Comparison of ENCODE assay signal across 9 cellular contexts in genomic region chr6:62285612-62286469, GRCh38. TPM values are rescaled to one million over a fixed set of nuclear protein-coding genes. Genes with fewer than 3 reads are reported as not detected.
A peak's percentile ranks its signal among the peaks of the same experiment; 100 is the strongest.
DNase-seq lines count a peak whose midpoint lies in the region; ATAC-seq and TF ChIP-seq lines count a peak whose summit lies in the region.
"Had no signal": no experiment of that assay in that cellular context is flagged by ENCODE, and none has a peak within 500 bp of the region (broad histone marks: within the 10 kb centered on the region; RNA-seq: fewer than 3 reads in every experiment).

Gene KHDRBS2, minus strand, starts transcription at chr6:62286225.

- intact Hi-C loops in Caco-2 (cut with micrococcal nuclease; ENCODE audit: unreplicated experiment), result no loop called here

- ATAC-seq in GM18499 (IDR thresholded peaks at IDR 0.05; ENCODE audit: insufficient read depth, unreplicated experiment) (peak; percentile 98), GM21786 (IDR thresholded peaks at IDR 0.05; ENCODE audit: unreplicated experiment) (peak; percentile 100)

- H3K9me3 Mint-ChIP-seq in T-helper 2 cell treated with Interferon-gamma antibody and Interleukin-4, amounts not matched to agents 5 μg/mL and 100 μg/mL, for 36 hours, result no peaks in the 10 kb centered on the region
- H3K9me3 Mint-ChIP-seq in nephron progenitor cell (no peaks in the 10 kb centered on the region), Caco-2 (ENCODE audit: unreplicated experiment) (no peaks in the 10 kb centered on the region)

- in situ Hi-C loops in KBM-7 (cut with MboI; ENCODE audit: low pct_unique_long_range_greater_than_20kb, low sequenced_read_pairs), result no loop called here

- TF ChIP-seq CTCF in nephron progenitor cell (IDR thresholded peaks at IDR 0.05) (no peak), Caco-2 (IDR thresholded peaks at IDR 0.05; ENCODE audit: insufficient read depth in 1 of 2, low read depth in 1 of 2, low read length in 1 of 2, severe bottlenecking in 1 of 2, unreplicated experiment in 1 of 2) (no peak)

- POLR2A ChIA-PET in Caco-2 (lab: Charles Lee), result no interaction called here

- DNase-seq in KBM-7, result peak; percentile 95
- peak; percentile 7 for DNase-seq in T-helper 2 cell treated with Interferon-gamma antibody and Interleukin-4, amounts not matched to agents 5 μg/mL and 100 μg/mL, for 36 hours (ENCODE audit: low spot score)
- peak; percentile 92 for DNase-seq in germinal center (ENCODE audit: low spot score)
- peak; percentile 92 for DNase-seq in nephron progenitor cell
- DNase-seq in A172 (ENCODE audit: low spot score), result no peak
- no peak for DNase-seq in Caco-2

- CTCF ChIA-PET in Caco-2 (lab: Charles Lee), result no interaction called here

- BruUV-seq in Caco-2 (replicated peaks; lab: Mats Ljungman, UMichigan), result no TSS peak

- no peak within 1 kb of the TSS for H3K27ac Mint-ChIP-seq in T-helper 2 cell treated with Interferon-gamma antibody and Interleukin-4, amounts not matched to agents 5 μg/mL and 100 μg/mL, for 36 hours
- no peak within 1 kb of the TSS for H3K27ac Mint-ChIP-seq in nephron progenitor cell
- H3K27ac Mint-ChIP-seq in Caco-2 (ENCODE audit: unreplicated experiment), result no peak within 1 kb of the TSS

- H3K4me3 ChIP-seq in Caco-2 (ENCODE audit: low read depth, low read length), result no peak within 1 kb of the TSS
- H3K4me3 ChIP-seq: SJSA1 had no signal

- H3K36me3 Mint-ChIP-seq in T-helper 2 cell treated with Interferon-gamma antibody and Interleukin-4, amounts not matched to agents 5 μg/mL and 100 μg/mL, for 36 hours (ENCODE audit: low read depth), result no peaks in the 10 kb centered on the region
- H3K36me3 Mint-ChIP-seq in nephron progenitor cell (ENCODE audit: low read depth), result no peaks in the 10 kb centered on the region
- no peaks in the 10 kb centered on the region for H3K36me3 Mint-ChIP-seq in Caco-2 (ENCODE audit: insufficient read depth, unreplicated experiment)

- no peaks in the 10 kb centered on the region for H3K4me1 ChIP-seq in Caco-2
- H3K4me1 ChIP-seq: SJSA1 had no signal

- no peaks in the 10 kb centered on the region for H3K27me3 ChIP-seq in Caco-2 (replicated peaks; ENCODE audit: control insufficient read depth, insufficient read depth, low read length)

- H3K4me3 Mint-ChIP-seq in T-helper 2 cell treated with Interferon-gamma antibody and Interleukin-4, amounts not matched to agents 5 μg/mL and 100 μg/mL, for 36 hours, result peak within 1 kb of the TSS; percentile 24
- H3K4me3 Mint-ChIP-seq in nephron progenitor cell (peak within 1 kb of the TSS; percentile 89), Caco-2 (ENCODE audit: unreplicated experiment) (no peak within 1 kb of the TSS)

- no peaks in the 10 kb centered on the region for H3K9me3 ChIP-seq in Caco-2
- H3K9me3 ChIP-seq: SJSA1 had no signal

- peaks cover 2% of the 10 kb centered on the region for H3K4me1 Mint-ChIP-seq in T-helper 2 cell treated with Interferon-gamma antibody and Interleukin-4, amounts not matched to agents 5 μg/mL and 100 μg/mL, for 36 hours (ENCODE audit: low read depth)
- H3K4me1 Mint-ChIP-seq in nephron progenitor cell, result peaks cover 23% of the 10 kb centered on the region
- H3K4me1 Mint-ChIP-seq in Caco-2 (ENCODE audit: low read depth, unreplicated experiment), result no peaks in the 10 kb centered on the region

- no peaks in the 10 kb centered on the region for H3K36me3 ChIP-seq in Caco-2 (ENCODE audit: control insufficient read depth, insufficient read depth, low read length)
- H3K36me3 ChIP-seq: SJSA1 had no signal

- peaks cover 16% of the 10 kb centered on the region for H3K27me3 Mint-ChIP-seq in T-helper 2 cell treated with Interferon-gamma antibody and Interleukin-4, amounts not matched to agents 5 μg/mL and 100 μg/mL, for 36 hours (ENCODE audit: low read depth)
- H3K27me3 Mint-ChIP-seq in nephron progenitor cell (ENCODE audit: low read depth, poor library complexity), result peaks cover 36% of the 10 kb centered on the region
- H3K27me3 Mint-ChIP-seq in Caco-2 (ENCODE audit: insufficient read depth, unreplicated experiment), result no peaks in the 10 kb centered on the region

RNA-seq across cellular contexts. Expression of gene KHDRBS2, which starts in this region (rescaled TPM):
- not detected in 2 replicates for total RNA-seq in A172 (2014; rRNA removed; shearing (Covaris generic))
- total RNA-seq in Caco-2 (2022), result not detected in 2 replicates
- total RNA-seq: SJSA1 had no signal

Comparison
In these comparisons a context has a peak if more than half of its experiments do, and no peak if none do; other contexts are left out.
1. DNase-seq: peak in KBM-7 (single experiment), T-helper 2 cell treated with Interferon-gamma antibody and Interleukin-4, amounts not matched to agents 5 μg/mL and 100 μg/mL, for 36 hours (single experiment), germinal center (single experiment) and nephron progenitor cell (single experiment); none in A172 (single experiment) and Caco-2 (0 of 2).